ENCODE assay signal across 14 cellular contexts in genomic region chr10:943334-944033, GRCh38. TPM values are rescaled to one million over a fixed set of nuclear protein-coding genes. Genes with fewer than 3 reads are reported as not detected.
A peak's percentile ranks its signal among the peaks of the same experiment; 100 is the strongest.
DNase-seq lines count a peak whose midpoint lies in the region; ATAC-seq and TF ChIP-seq lines count a peak whose summit lies in the region.
"Had no signal": no experiment of that assay in that cellular context is flagged by ENCODE, and none has a peak within 500 bp of the region (broad histone marks: within the 10 kb centered on the region; RNA-seq: fewer than 3 reads in every experiment).

No MANE protein-coding gene starts in this region.

- ATAC-seq in activated naive CD8-positive, alpha-beta T cell treated with anti-CD3 and anti-CD28 coated beads, Interleukin-2, amount 10 ng/mL, durations not matched to agents 7 days and 5 days (ENCODE audit: low read depth) = no peak
- no peak for ATAC-seq in activated naive CD8-positive, alpha-beta T cell treated with anti-CD3 and anti-CD28 coated beads, Interleukin-2, amount 50 U/mL, for 24 hours
- ATAC-seq in GM21717 (IDR thresholded peaks at IDR 0.05; ENCODE audit: unreplicated experiment) (peak; percentile 49), HG03571 (IDR thresholded peaks at IDR 0.05; ENCODE audit: unreplicated experiment) (peak; percentile 66)

- H3K4me3 ChIP-seq in suprapubic skin = no peak overlapping the region
- H3K4me3 ChIP-seq: HAP-1, mucosa of descending colon, thoracic aorta had no signal

- no peak for TF ChIP-seq POLR2A in suprapubic skin (IDR thresholded peaks at IDR 0.05)

- DNase-seq in activated naive CD8-positive, alpha-beta T cell treated with anti-CD3 and anti-CD28 coated beads, Interleukin-2, amount 10 ng/mL, durations not matched to agents 7 days and 5 days = no peak
- DNase-seq in activated naive CD8-positive, alpha-beta T cell treated with anti-CD3 and anti-CD28 coated beads, Interleukin-2, amount 50 U/mL, for 24 hours = no peak
- DNase-seq in suprapubic skin (ENCODE audit: low spot score in 2 of 2) (no peak), anterior cingulate cortex (lab: John Stamatoyannopoulos, UW) (no peak), NCI-H1436 treated with DMSO at 0.1 percent for 48 hours (lab: John Stamatoyannopoulos, UW) (no peak)
- DNase-seq in activated T-cell treated with anti-CD3 and anti-CD28 coated beads, Interleukin-2, amount 50 U/mL, for 48 hours = no peak
- DNase-seq: dermis blood vessel endothelial cell, immature natural killer cell, mucosa of descending colon had no signal

- TF ChIP-seq CTCF in suprapubic skin (IDR thresholded peaks at IDR 0.05) = no peak

- H3K27ac Mint-ChIP-seq in activated naive CD8-positive, alpha-beta T cell treated with anti-CD3 and anti-CD28 coated beads, Interleukin-2, amount 10 ng/mL, durations not matched to agents 7 days and 5 days = peak overlapping the region; percentile 45
- no peak overlapping the region for H3K27ac Mint-ChIP-seq in activated naive CD8-positive, alpha-beta T cell treated with anti-CD3 and anti-CD28 coated beads, Interleukin-2, amount 50 U/mL, for 24 hours
- H3K27ac Mint-ChIP-seq: immature natural killer cell had no signal

- no peaks in the 10 kb centered on the region for H3K9me3 ChIP-seq in suprapubic skin
- H3K9me3 ChIP-seq: HAP-1, mucosa of descending colon, thoracic aorta had no signal

- peak overlapping the region; percentile 77 for H3K27ac ChIP-seq in suprapubic skin
- H3K27ac ChIP-seq: 22Rv1, thoracic aorta had no signal

- WGBS in suprapubic skin = 95% methylated on average over 17 of the region's 17 CpGs

- peaks cover 2% of the 10 kb centered on the region for H3K36me3 Mint-ChIP-seq in activated naive CD8-positive, alpha-beta T cell treated with anti-CD3 and anti-CD28 coated beads, Interleukin-2, amount 10 ng/mL, durations not matched to agents 7 days and 5 days
- no peaks in the 10 kb centered on the region for H3K36me3 Mint-ChIP-seq in activated naive CD8-positive, alpha-beta T cell treated with anti-CD3 and anti-CD28 coated beads, Interleukin-2, amount 50 U/mL, for 24 hours (ENCODE audit: low read depth)
- H3K36me3 Mint-ChIP-seq: immature natural killer cell had no signal

- TF ChIP-seq EP300 in suprapubic skin (IDR thresholded peaks at IDR 0.05) = no peak

- H3K4me3 Mint-ChIP-seq in activated naive CD8-positive, alpha-beta T cell treated with anti-CD3 and anti-CD28 coated beads, Interleukin-2, amount 10 ng/mL, durations not matched to agents 7 days and 5 days = no peak overlapping the region
- no peak overlapping the region for H3K4me3 Mint-ChIP-seq in activated naive CD8-positive, alpha-beta T cell treated with anti-CD3 and anti-CD28 coated beads, Interleukin-2, amount 50 U/mL, for 24 hours

- no peaks in the 10 kb centered on the region for H3K27me3 ChIP-seq in suprapubic skin

- POLR2A ChIA-PET in activated naive CD8-positive, alpha-beta T cell treated with anti-CD3 and anti-CD28 coated beads, Interleukin-2, amount 10 ng/mL, durations not matched to agents 7 days and 5 days (lab: Charles Lee) = interaction anchor here (1.5 to 1.7 kb wide), 2 partner anchors 10 to 12 kb away, joined by 5 to 6 read pairs; partner anchors contain the start of gene LARP4B

- no peaks in the 10 kb centered on the region for H3K36me3 ChIP-seq in suprapubic skin
- H3K36me3 ChIP-seq: HAP-1, thoracic aorta had no signal

- H3K4me1 Mint-ChIP-seq in activated naive CD8-positive, alpha-beta T cell treated with anti-CD3 and anti-CD28 coated beads, Interleukin-2, amount 10 ng/mL, durations not matched to agents 7 days and 5 days = peaks cover 25% of the 10 kb centered on the region
- H3K4me1 Mint-ChIP-seq in activated naive CD8-positive, alpha-beta T cell treated with anti-CD3 and anti-CD28 coated beads, Interleukin-2, amount 50 U/mL, for 24 hours = peaks cover 41% of the 10 kb centered on the region

- peaks cover 18% of the 10 kb centered on the region for H3K4me1 ChIP-seq in suprapubic skin

- H3K27me3 Mint-ChIP-seq in activated naive CD8-positive, alpha-beta T cell treated with anti-CD3 and anti-CD28 coated beads, Interleukin-2, amount 10 ng/mL, durations not matched to agents 7 days and 5 days = no peaks in the 10 kb centered on the region
- H3K27me3 Mint-ChIP-seq in activated naive CD8-positive, alpha-beta T cell treated with anti-CD3 and anti-CD28 coated beads, Interleukin-2, amount 50 U/mL, for 24 hours = no peaks in the 10 kb centered on the region

- H3K9me3 Mint-ChIP-seq in activated naive CD8-positive, alpha-beta T cell treated with anti-CD3 and anti-CD28 coated beads, Interleukin-2, amount 10 ng/mL, durations not matched to agents 7 days and 5 days = no peaks in the 10 kb centered on the region
- no peaks in the 10 kb centered on the region for H3K9me3 Mint-ChIP-seq in activated naive CD8-positive, alpha-beta T cell treated with anti-CD3 and anti-CD28 coated beads, Interleukin-2, amount 50 U/mL, for 24 hours

RNA-seq across cellular contexts. Expression of gene LARP4B, which starts 12.0 kb away (rescaled TPM):
- 10 to 100 TPM; 98.1 to 99.8 TPM for total RNA-seq in activated naive CD8-positive, alpha-beta T cell treated with anti-CD3 and anti-CD28 coated beads, Interleukin-2, amount 10 ng/mL, durations not matched to agents 7 days and 5 days
- 100 to 1,000 TPM in 1 of 4 donors, 10 to 100 TPM in 3; 53.5 to 100 (median 69.7) TPM for total RNA-seq in suprapubic skin

RNA-seq across cellular contexts. Expression of gene GTPBP4, which starts 44.8 kb away (rescaled TPM):
- 10 to 100 TPM; 58.6 to 61.1 TPM for total RNA-seq in activated naive CD8-positive, alpha-beta T cell treated with anti-CD3 and anti-CD28 coated beads, Interleukin-2, amount 10 ng/mL, durations not matched to agents 7 days and 5 days
- 10 to 100 TPM; 14.4 to 37.2 (median 28.5) TPM for total RNA-seq in suprapubic skin

Comparison
In these comparisons a context has a peak if more than half of its experiments do, and no peak if none do; other contexts are left out.
1. ATAC-seq: peak in GM21717 (single experiment) and HG03571 (single experiment); none in activated naive CD8-positive, alpha-beta T cell treated with anti-CD3 and anti-CD28 coated beads, Interleukin-2, amount 10 ng/mL, durations not matched to agents 7 days and 5 days (single experiment) and activated naive CD8-positive, alpha-beta T cell treated with anti-CD3 and anti-CD28 coated beads, Interleukin-2, amount 50 U/mL, for 24 hours (single experiment).